ENCODE assay signal across 21 cellular contexts in genomic region chr10:70500812-70501301, GRCh38. TPM values are rescaled to one million over a fixed set of nuclear protein-coding genes. Genes with fewer than 3 reads are reported as not detected.
DNase-seq lines count a peak whose midpoint lies in the region; TF ChIP-seq lines count a peak whose summit lies in the region.
"Had no signal": no experiment of that assay in that cellular context is flagged by ENCODE, and none has a peak within 500 bp of the region (broad histone marks: within the 10 kb centered on the region; RNA-seq: fewer than 3 reads in every experiment).

No MANE protein-coding gene starts in this region.

- H3K79me2 ChIP-seq in mesendoderm (ENCODE audit: control insufficient read depth, insufficient read depth, low read length) = peaks cover 4% of the 10 kb centered on the region

- no peak overlapping the region for H4K5ac ChIP-seq in mesendoderm (ENCODE audit: low read length)

- H3K9ac ChIP-seq in mesendoderm (ENCODE audit: low read length) = no peak overlapping the region
- H3K9ac ChIP-seq: KMS-11 had no signal

- H2BK15ac ChIP-seq in mesendoderm (replicated peaks; ENCODE audit: low read depth) = no peak overlapping the region

- H3K4me2 ChIP-seq in mesendoderm (ENCODE audit: low read length) = no peak overlapping the region
- H3K4me2 ChIP-seq: KMS-11 had no signal

- H4K8ac ChIP-seq in mesendoderm (ENCODE audit: low read depth, low read length) = no peak overlapping the region

- H3K9me3 ChIP-seq in BE2C = no peaks in the 10 kb centered on the region
- H3K9me3 ChIP-seq: esophagus squamous epithelium, testis had no signal

- H3K4me1 ChIP-seq in mesendoderm (ENCODE audit: control insufficient read depth, low read depth, low read length) = peaks cover 11% of the 10 kb centered on the region
- no peaks in the 10 kb centered on the region for H3K4me1 ChIP-seq in BE2C

- H3K27ac ChIP-seq in mesendoderm (ENCODE audit: low read depth, low read length) (no peak overlapping the region), temporal lobe (ENCODE audit: low read depth, low read length) (peak overlapping the region; percentile 5)
- H3K27ac ChIP-seq: KMS-11, testis had no signal

- H3K79me1 ChIP-seq in mesendoderm (ENCODE audit: low read length) = peaks cover 19% of the 10 kb centered on the region

- H3K36me3 ChIP-seq in mesendoderm (ENCODE audit: control insufficient read depth, insufficient read depth, low read length) (no peaks in the 10 kb centered on the region), BE2C (no peaks in the 10 kb centered on the region)
- H3K36me3 ChIP-seq: esophagus squamous epithelium had no signal

- H3K27me3 ChIP-seq in mesendoderm (ENCODE audit: insufficient read depth, low read length, poor library complexity) (no peaks in the 10 kb centered on the region), BE2C (no peaks in the 10 kb centered on the region)
- H3K27me3 ChIP-seq: esophagus squamous epithelium, testis had no signal

- no peak for TF ChIP-seq CTCF in BE2C (IDR thresholded peaks at IDR 0.05; ENCODE audit: low read depth, low read length)

- no CpG with 5 or more reads among the region's 4 CpGs for WGBS in mesendoderm (ENCODE audit: extremely low coverage, insufficient coverage, low lambda C conversion rate)

- H3K4me3 ChIP-seq in mesendoderm (ENCODE audit: low read length) (no peak overlapping the region), BE2C (ENCODE audit: low read depth, low read length) (no peak overlapping the region)
- H3K4me3 ChIP-seq: esophagus squamous epithelium, testis had no signal

- H3K4ac ChIP-seq in mesendoderm (ENCODE audit: low read depth, low read length) = no peak overlapping the region

- H3K18ac ChIP-seq in mesendoderm (ENCODE audit: low read length) = no peak overlapping the region

- DNase-seq in SKM-1 treated with dmso at 0.1 percent for 144 hours (lab: John Stamatoyannopoulos, UW; ENCODE audit: unreplicated experiment) (peak; percentile 67), glomerular endothelial cell (ENCODE audit: extremely low read depth, low read depth, low spot score) (peak; percentile 48), mesendoderm (peak; percentile 84), BE2C (no peak), NAMALWA (ENCODE audit: low spot score) (no peak), T-helper 9 cell (no peak), NCI-H1930 (lab: John Stamatoyannopoulos, UW) (no peak)
- DNase-seq: activated CD4-positive, alpha-beta T cell treated with anti-CD3 and anti-CD28 coated beads, Interleukin-2, amount 50 U/mL, for 1 hour; activated T-cell treated with anti-CD3 and anti-CD28 coated beads, Interleukin-2, amount 50 U/mL, for 1 hour; C1 segment of cervical spinal cord; DND-41; esophagus squamous epithelium; NCI-H1694; NCI-H524; testis had no signal

- peak overlapping the region; percentile 57 for H3K56ac ChIP-seq in mesendoderm (ENCODE audit: low read length)

- no peak overlapping the region for H2BK120ac ChIP-seq in mesendoderm (ENCODE audit: low read depth, low read length)

- no peak overlapping the region for H2BK5ac ChIP-seq in mesendoderm (ENCODE audit: low read length)

- H2AK5ac ChIP-seq in mesendoderm (ENCODE audit: low read length) = no peak overlapping the region

- H3K23ac ChIP-seq in mesendoderm (ENCODE audit: low read length) = no peak overlapping the region

RNA-seq across cellular contexts. Expression of gene PALD1, which starts 22.3 kb away (rescaled TPM):
- total RNA-seq in glomerular endothelial cell (94.9 and 197 TPM in 2 replicates), temporal lobe (4.9 TPM)
- polyA plus RNA-seq in mesendoderm (2013, experiment 1 of 2) = 14.2 TPM
- 14.9 TPM for polyA plus RNA-seq in mesendoderm (2013, experiment 2 of 2)
- polyA plus RNA-seq in BE2C (2012; ENCODE audit: insufficient read depth, insufficient read length, low read depth) = 10.1 TPM

RNA-seq across cellular contexts. Expression of gene NODAL, which starts 59.4 kb away (rescaled TPM):
- total RNA-seq in glomerular endothelial cell (not detected in 2 replicates), temporal lobe (2.0 TPM)
- polyA plus RNA-seq in mesendoderm (2013, experiment 1 of 2) = 318 TPM
- polyA plus RNA-seq in mesendoderm (2013, experiment 2 of 2) = 312 TPM
- polyA plus RNA-seq in BE2C (2012; ENCODE audit: insufficient read depth, insufficient read length, low read depth) = not detected
- total RNA-seq: chondrocyte, esophagus squamous epithelium, mesenteric fat pad, osteocyte, RPMI7951 had no signal

Comparison
In these comparisons a context has a peak if more than half of its experiments do, and no peak if none do; other contexts are left out.
1. DNase-seq: peak in SKM-1 treated with dmso at 0.1 percent for 144 hours (single experiment), glomerular endothelial cell (single experiment) and mesendoderm (single experiment); none in BE2C (single experiment), NAMALWA (single experiment), T-helper 9 cell (single experiment) and NCI-H1930 (0 of 2).
2. RNA of gene PALD1, which starts 22.3 kb away (total RNA-seq): 94.9 to 197 TPM in glomerular endothelial cell; 4.9 TPM in temporal lobe (single experiment); every median in the first group is over 10 times any median in the second.